Comparison of ENCODE assay signal across 2 cellular contexts in genomic region chr2:53970095-53970897, GRCh38.
TF ChIP-seq lines count a peak whose summit lies in the region.

No MANE protein-coding gene starts in this region.

TF ChIP-seq in IMR-90, 13 proteins besides CTCF, POLR2A, EP300 and RAD21:
- no peak for TF ChIP-seq MXI1 (IDR thresholded peaks at IDR 0.05; ENCODE audit: borderline replicate concordance, low read depth, low read length)
- TF ChIP-seq USF2 (IDR thresholded peaks at IDR 0.05; ENCODE audit: low read depth, low read length): no peak
- no peak; the same call in 1 of the 2 replicates for TF ChIP-seq MAZ (IDR thresholded peaks at IDR 0.05; ENCODE audit: borderline replicate concordance, low read depth, low read length)
- no peak for TF ChIP-seq CHD1 (IDR thresholded peaks at IDR 0.05; ENCODE audit: low read depth, low read length)
- TF ChIP-seq FOS (IDR thresholded peaks at IDR 0.05; ENCODE audit: low read depth, low read length): no peak
- TF ChIP-seq MAFK (IDR thresholded peaks at IDR 0.05; ENCODE audit: low read depth, low read length): no peak
- no peak for TF ChIP-seq ELK1 (IDR thresholded peaks at IDR 0.05; ENCODE audit: borderline replicate concordance, low read depth, low read length)
- no peak for TF ChIP-seq RCOR1 (IDR thresholded peaks at IDR 0.05; ENCODE audit: insufficient replicate concordance, low read length)
- no peak for TF ChIP-seq NFE2L2 (IDR thresholded peaks at IDR 0.05; ENCODE audit: low read depth, low read length)
- no peak for TF ChIP-seq CEBPB (IDR thresholded peaks at IDR 0.05; ENCODE audit: low read depth, low read length)
- no peak for TF ChIP-seq RFX5 (IDR thresholded peaks at IDR 0.05; ENCODE audit: low read depth, low read length)
- TF ChIP-seq BHLHE40 (IDR thresholded peaks at IDR 0.05; ENCODE audit: low read depth, low read length): no peak
- no peak for TF ChIP-seq SMC3 (IDR thresholded peaks at IDR 0.05; ENCODE audit: low read depth, low read length)
TF ChIP-seq in IMR-90: peak in this region for 0.

TF ChIP-seq in HepG2, 621 proteins besides CTCF, POLR2A, EP300 and RAD21 (continues in another document):
- 0 out of 2 replicates have a peak, but pooled peaks have one; percentile 50 for TF ChIP-seq HNF1B (CRISPR knock-in tag; IDR thresholded peaks at IDR 0.05)
- no peak; the same call in 1 of the 2 replicates for TF ChIP-seq HNRNPL (IDR thresholded peaks at IDR 0.05; ENCODE audit: low read depth, low read length)
- TF ChIP-seq ZNF33B (CRISPR knock-in tag; IDR thresholded peaks at IDR 0.05): no peak
- TF ChIP-seq FOXO4 (CRISPR knock-in tag; conservative IDR thresholded peaks at IDR 0.05): no peak
- TF ChIP-seq REPIN1 (CRISPR knock-in tag; IDR thresholded peaks at IDR 0.05; ENCODE audit: borderline replicate concordance, low read depth): 0 out of 2 replicates have a peak, but pooled peaks have one; percentile 11
- no peak for TF ChIP-seq RBFOX2 (IDR thresholded peaks at IDR 0.05; ENCODE audit: low read depth, low read length)
- TF ChIP-seq ZSCAN9 (CRISPR knock-in tag; IDR thresholded peaks at IDR 0.05; ENCODE audit: borderline replicate concordance): 0 out of 2 replicates have a peak, but pooled peaks have one; percentile 4
- no peak for TF ChIP-seq ZNF792 (CRISPR knock-in tag; IDR thresholded peaks at IDR 0.05)
- no peak for TF ChIP-seq ZNF549 (CRISPR knock-in tag; IDR thresholded peaks at IDR 0.05)
- TF ChIP-seq ZNF547 (CRISPR knock-in tag; IDR thresholded peaks at IDR 0.05): peak; percentile 21; the same call in 1 of the 2 replicates
- no peak for TF ChIP-seq ETS1 (CRISPR knock-in tag; IDR thresholded peaks at IDR 0.05)
- no peak for TF ChIP-seq ZNF10 (CRISPR knock-in tag; IDR thresholded peaks at IDR 0.05; ENCODE audit: borderline replicate concordance, low read depth)
- TF ChIP-seq, protein P1, sequence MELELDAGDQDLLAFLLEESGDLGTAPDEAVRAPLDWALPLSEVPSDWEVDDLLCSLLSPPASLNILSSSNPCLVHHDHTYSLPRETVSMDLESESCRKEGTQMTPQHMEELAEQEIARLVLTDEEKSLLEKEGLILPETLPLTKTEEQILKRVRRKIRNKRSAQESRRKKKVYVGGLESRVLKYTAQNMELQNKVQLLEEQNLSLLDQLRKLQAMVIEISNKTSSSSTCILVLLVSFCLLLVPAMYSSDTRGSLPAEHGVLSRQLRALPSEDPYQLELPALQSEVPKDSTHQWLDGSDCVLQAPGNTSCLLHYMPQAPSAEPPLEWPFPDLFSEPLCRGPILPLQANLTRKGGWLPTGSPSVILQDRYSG (CRISPR knock-in tag; IDR thresholded peaks at IDR 0.05): 0 out of 2 replicates have a peak, but pooled peaks have one; percentile 35
- TF ChIP-seq ETV6 (CRISPR knock-in tag; conservative IDR thresholded peaks at IDR 0.05): 0 out of 2 replicates have a peak, but pooled peaks have one; percentile 12
- TF ChIP-seq ZEB1 (IDR thresholded peaks at IDR 0.05; ENCODE audit: insufficient replicate concordance, low read depth): peak; percentile 4
- no peak for TF ChIP-seq ZNF24 (IDR thresholded peaks at IDR 0.05)
- TF ChIP-seq ZNF891 (CRISPR knock-in tag; IDR thresholded peaks at IDR 0.05): peak; percentile 58; the same call in 1 of the 2 replicates
- no peak for TF ChIP-seq NPAS2 (CRISPR knock-in tag; IDR thresholded peaks at IDR 0.05; ENCODE audit: borderline replicate concordance)
- TF ChIP-seq, protein P2, sequence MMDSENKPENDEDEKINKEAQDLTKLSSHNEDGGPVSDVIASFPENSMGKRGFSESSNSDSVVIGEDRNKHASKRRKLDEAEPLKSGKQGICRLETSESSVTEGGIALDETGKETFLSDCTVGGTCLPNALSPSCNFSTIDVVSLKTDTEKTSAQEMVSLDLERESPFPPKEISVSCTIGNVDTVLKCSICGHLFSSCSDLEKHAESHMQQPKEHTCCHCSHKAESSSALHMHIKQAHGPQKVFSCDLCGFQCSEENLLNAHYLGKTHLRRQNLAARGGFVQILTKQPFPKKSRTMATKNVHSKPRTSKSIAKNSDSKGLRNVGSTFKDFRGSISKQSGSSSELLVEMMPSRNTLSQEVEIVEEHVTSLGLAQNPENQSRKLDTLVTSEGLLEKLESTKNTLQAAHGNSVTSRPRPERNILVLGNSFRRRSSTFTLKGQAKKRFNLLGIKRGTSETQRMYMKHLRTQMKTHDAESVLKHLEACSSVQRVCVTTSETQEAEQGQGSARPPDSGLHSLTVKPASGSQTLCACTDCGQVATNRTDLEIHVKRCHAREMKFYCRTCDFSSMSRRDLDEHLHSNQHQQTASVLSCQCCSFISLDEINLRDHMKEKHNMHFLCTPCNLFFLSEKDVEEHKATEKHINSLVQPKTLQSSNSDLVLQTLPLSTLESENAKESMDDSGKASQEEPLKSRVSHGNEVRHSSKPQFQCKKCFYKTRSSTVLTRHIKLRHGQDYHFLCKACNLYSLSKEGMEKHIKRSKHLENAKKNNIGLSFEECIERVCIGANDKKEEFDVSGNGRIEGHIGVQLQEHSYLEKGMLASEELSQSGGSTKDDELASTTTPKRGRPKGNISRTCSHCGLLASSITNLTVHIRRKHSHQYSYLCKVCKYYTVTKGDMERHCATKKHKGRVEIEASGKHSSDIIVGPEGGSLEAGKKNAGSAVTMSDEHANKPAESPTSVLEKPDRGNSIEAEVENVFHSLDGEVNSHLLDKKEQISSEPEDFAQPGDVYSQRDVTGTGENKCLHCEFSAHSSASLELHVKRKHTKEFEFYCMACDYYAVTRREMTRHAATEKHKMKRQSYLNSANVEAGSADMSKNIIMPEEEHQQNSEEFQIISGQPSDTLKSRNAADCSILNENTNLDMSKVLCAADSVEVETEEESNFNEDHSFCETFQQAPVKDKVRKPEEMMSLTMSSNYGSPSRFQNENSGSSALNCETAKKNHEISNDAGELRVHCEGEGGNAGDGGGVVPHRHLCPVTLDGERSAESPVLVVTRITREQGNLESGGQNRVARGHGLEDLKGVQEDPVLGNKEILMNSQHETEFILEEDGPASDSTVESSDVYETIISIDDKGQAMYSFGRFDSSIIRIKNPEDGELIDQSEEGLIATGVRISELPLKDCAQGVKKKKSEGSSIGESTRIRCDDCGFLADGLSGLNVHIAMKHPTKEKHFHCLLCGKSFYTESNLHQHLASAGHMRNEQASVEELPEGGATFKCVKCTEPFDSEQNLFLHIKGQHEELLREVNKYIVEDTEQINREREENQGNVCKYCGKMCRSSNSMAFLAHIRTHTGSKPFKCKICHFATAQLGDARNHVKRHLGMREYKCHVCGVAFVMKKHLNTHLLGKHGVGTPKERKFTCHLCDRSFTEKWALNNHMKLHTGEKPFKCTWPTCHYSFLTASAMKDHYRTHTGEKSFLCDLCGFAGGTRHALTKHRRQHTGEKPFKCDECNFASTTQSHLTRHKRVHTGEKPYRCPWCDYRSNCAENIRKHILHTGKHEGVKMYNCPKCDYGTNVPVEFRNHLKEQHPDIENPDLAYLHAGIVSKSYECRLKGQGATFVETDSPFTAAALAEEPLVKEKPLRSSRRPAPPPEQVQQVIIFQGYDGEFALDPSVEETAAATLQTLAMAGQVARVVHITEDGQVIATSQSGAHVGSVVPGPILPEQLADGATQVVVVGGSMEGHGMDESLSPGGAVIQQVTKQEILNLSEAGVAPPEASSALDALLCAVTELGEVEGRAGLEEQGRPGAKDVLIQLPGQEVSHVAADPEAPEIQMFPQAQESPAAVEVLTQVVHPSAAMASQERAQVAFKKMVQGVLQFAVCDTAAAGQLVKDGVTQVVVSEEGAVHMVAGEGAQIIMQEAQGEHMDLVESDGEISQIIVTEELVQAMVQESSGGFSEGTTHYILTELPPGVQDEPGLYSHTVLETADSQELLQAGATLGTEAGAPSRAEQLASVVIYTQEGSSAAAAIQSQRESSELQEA (CRISPR knock-in tag; IDR thresholded peaks at IDR 0.05; ENCODE audit: not compliant biosample characterization): peak; percentile 9
- TF ChIP-seq, protein P3, sequence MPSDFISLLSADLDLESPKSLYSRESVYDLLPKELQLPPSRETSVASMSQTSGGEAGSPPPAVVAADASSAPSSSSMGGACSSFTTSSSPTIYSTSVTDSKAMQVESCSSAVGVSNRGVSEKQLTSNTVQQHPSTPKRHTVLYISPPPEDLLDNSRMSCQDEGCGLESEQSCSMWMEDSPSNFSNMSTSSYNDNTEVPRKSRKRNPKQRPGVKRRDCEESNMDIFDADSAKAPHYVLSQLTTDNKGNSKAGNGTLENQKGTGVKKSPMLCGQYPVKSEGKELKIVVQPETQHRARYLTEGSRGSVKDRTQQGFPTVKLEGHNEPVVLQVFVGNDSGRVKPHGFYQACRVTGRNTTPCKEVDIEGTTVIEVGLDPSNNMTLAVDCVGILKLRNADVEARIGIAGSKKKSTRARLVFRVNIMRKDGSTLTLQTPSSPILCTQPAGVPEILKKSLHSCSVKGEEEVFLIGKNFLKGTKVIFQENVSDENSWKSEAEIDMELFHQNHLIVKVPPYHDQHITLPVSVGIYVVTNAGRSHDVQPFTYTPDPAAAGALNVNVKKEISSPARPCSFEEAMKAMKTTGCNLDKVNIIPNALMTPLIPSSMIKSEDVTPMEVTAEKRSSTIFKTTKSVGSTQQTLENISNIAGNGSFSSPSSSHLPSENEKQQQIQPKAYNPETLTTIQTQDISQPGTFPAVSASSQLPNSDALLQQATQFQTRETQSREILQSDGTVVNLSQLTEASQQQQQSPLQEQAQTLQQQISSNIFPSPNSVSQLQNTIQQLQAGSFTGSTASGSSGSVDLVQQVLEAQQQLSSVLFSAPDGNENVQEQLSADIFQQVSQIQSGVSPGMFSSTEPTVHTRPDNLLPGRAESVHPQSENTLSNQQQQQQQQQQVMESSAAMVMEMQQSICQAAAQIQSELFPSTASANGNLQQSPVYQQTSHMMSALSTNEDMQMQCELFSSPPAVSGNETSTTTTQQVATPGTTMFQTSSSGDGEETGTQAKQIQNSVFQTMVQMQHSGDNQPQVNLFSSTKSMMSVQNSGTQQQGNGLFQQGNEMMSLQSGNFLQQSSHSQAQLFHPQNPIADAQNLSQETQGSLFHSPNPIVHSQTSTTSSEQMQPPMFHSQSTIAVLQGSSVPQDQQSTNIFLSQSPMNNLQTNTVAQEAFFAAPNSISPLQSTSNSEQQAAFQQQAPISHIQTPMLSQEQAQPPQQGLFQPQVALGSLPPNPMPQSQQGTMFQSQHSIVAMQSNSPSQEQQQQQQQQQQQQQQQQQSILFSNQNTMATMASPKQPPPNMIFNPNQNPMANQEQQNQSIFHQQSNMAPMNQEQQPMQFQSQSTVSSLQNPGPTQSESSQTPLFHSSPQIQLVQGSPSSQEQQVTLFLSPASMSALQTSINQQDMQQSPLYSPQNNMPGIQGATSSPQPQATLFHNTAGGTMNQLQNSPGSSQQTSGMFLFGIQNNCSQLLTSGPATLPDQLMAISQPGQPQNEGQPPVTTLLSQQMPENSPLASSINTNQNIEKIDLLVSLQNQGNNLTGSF (CRISPR knock-in tag; IDR thresholded peaks at IDR 0.05): peak; percentile 21; the same call in 1 of the 2 replicates
- no peak for TF ChIP-seq ZNF7 (CRISPR knock-in tag; IDR thresholded peaks at IDR 0.05)
- peak; percentile 18; the same call in 1 of the 2 replicates for TF ChIP-seq KLF12 (CRISPR knock-in tag; IDR thresholded peaks at IDR 0.05; ENCODE audit: borderline replicate concordance)
- peak; percentile 20; the same call in 1 of the 2 replicates for TF ChIP-seq MEIS2 (CRISPR knock-in tag; IDR thresholded peaks at IDR 0.05)
- TF ChIP-seq ZNF263 (CRISPR knock-in tag; IDR thresholded peaks at IDR 0.05): peak; percentile 95
- TF ChIP-seq ZNF44 (CRISPR knock-in tag; IDR thresholded peaks at IDR 0.05): 0 out of 2 replicates have a peak, but pooled peaks have one; percentile 47
- no peak for TF ChIP-seq ZNF180 (CRISPR knock-in tag; IDR thresholded peaks at IDR 0.05; ENCODE audit: borderline replicate concordance, low read depth)
- TF ChIP-seq ZNF230 (CRISPR knock-in tag; IDR thresholded peaks at IDR 0.05): 0 out of 2 replicates have a peak, but pooled peaks have one; percentile 19
- TF ChIP-seq ZNF850 (CRISPR knock-in tag; conservative IDR thresholded peaks at IDR 0.05): 0 out of 2 replicates have a peak, but pooled peaks have one; percentile 20
- no peak for TF ChIP-seq SMAD3 (CRISPR knock-in tag; IDR thresholded peaks at IDR 0.05)
